In the genomic region with DNA sequence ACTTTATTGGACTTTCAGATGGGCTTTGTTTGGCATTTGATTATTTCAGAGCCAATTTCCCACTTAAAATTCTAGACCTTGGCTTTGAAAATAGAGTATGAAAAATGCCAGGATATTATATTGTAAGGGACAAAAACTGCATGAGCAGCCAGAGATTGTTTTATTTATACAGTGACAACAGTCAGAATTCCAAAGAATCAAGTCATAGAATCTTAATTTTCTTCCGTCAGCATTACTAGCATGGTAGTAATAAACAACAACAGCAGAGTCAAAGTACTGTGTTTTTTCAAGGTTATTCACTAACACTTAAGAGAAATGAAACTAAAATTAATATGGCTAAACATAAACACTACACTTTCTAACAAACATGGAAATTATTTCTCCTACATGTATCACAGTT, we compare ENCODE assay signal across 21 cellular contexts. TPM values are rescaled to one million over a fixed set of nuclear protein-coding genes. Genes with fewer than 3 reads are reported as not detected.
DNase-seq lines count a peak whose midpoint lies in the region; ATAC-seq and TF ChIP-seq lines count a peak whose summit lies in the region.
"Had no signal": no experiment of that assay in that cellular context is flagged by ENCODE, and none has a peak within 500 bp of the region (broad histone marks: within the 10 kb centered on the region; RNA-seq: fewer than 3 reads in every experiment).

No MANE protein-coding gene starts in this region.

- TF ChIP-seq CTCF in mucosa of descending colon (IDR thresholded peaks at IDR 0.05) (no peak), GM13976 (IDR thresholded peaks at IDR 0.05; ENCODE audit: borderline replicate concordance, control extremely low read depth, extremely low read depth, insufficient read depth, missing control alignments) (no peak), psoas muscle (IDR thresholded peaks at IDR 0.05) (no peak)

- ATAC-seq in activated T-cell treated with anti-CD3 and anti-CD28 coated beads, Interleukin-2, amount 50 U/mL, for 72 hours (replicated peaks in 1 of 2): no peak
- ATAC-seq in mucosa of descending colon (peak; percentile 59), psoas muscle (no peak)
- ATAC-seq: stimulated activated memory B cell treated with anti-CD40 and anti-IgM and Interleukin-4, amounts not matched to agents 10 μg/mL and 1 μg/mL and 100 μg/mL, for 72 hours; T-helper 17 cell; WTC11 had no signal

- WGBS in psoas muscle, 3 donors: 58 to 78% (median 72%) methylated on average over 1 of the region's 1 CpG

- no peaks in the 10 kb centered on the region for H3K9me3 Mint-ChIP-seq in activated T-cell treated with anti-CD3 and anti-CD28 coated beads, Interleukin-2, amount 50 U/mL, for 72 hours
- no peaks in the 10 kb centered on the region for H3K9me3 Mint-ChIP-seq in activated T-cell treated with anti-CD3 and anti-CD28 coated beads, Interleukin-2, amount 50 U/mL, for 24 hours
- peaks cover 2% of the 10 kb centered on the region for H3K9me3 Mint-ChIP-seq in activated naive CD4-positive, alpha-beta T cell treated with anti-CD3 and anti-CD28 coated beads for 36 hours
- H3K9me3 Mint-ChIP-seq: activated CD4-positive, alpha-beta memory T cell treated with anti-CD3 and anti-CD28 coated beads, Interleukin-2, amount 10 ng/mL, durations not matched to agents 7 days and 5 days; activated naive CD8-positive, alpha-beta T cell treated with anti-CD3 and anti-CD28 coated beads for 36 hours; CD4-positive, alpha-beta T cell had no signal

- no peaks in the 10 kb centered on the region for H3K9me3 ChIP-seq in mucosa of descending colon
- H3K9me3 ChIP-seq in psoas muscle: no peaks in the 10 kb centered on the region
- H3K9me3 ChIP-seq: pancreas had no signal

- intact Hi-C loops in mucosa of descending colon (cut with DNase I, micrococcal nuclease) (no loop called here), psoas muscle (cut with DNase I) (no loop called here)
- intact Hi-C loops in activated naive CD4-positive, alpha-beta T cell treated with anti-CD3 and anti-CD28 coated beads for 36 hours (cut with micrococcal nuclease): loop anchor here (1.0 kb wide), 1 partner anchor 8 kb away; no protein-coding TSS in a partner anchor

- H3K27ac ChIP-seq in psoas muscle: no peak overlapping the region
- H3K27ac ChIP-seq: cardiac muscle cell, left ventricle myocardium inferior, pancreas had no signal

- H3K4me1 ChIP-seq in mucosa of descending colon (ENCODE audit: low read depth): peaks cover 24% of the 10 kb centered on the region
- peaks cover 4% of the 10 kb centered on the region for H3K4me1 ChIP-seq in psoas muscle
- H3K4me1 ChIP-seq: pancreas had no signal

- no peaks in the 10 kb centered on the region for H3K36me3 ChIP-seq in mucosa of descending colon (ENCODE audit: low read depth)
- no peaks in the 10 kb centered on the region for H3K36me3 ChIP-seq in psoas muscle (ENCODE audit: insufficient read depth in 1 of 2, low read depth in 1 of 2)
- H3K36me3 ChIP-seq: cardiac muscle cell, left ventricle myocardium inferior, pancreas had no signal

- no peaks in the 10 kb centered on the region for H3K36me3 Mint-ChIP-seq in activated T-cell treated with anti-CD3 and anti-CD28 coated beads, Interleukin-2, amount 50 U/mL, for 72 hours (ENCODE audit: insufficient read depth in 2 of 2)
- H3K36me3 Mint-ChIP-seq in activated T-cell treated with anti-CD3 and anti-CD28 coated beads, Interleukin-2, amount 50 U/mL, for 24 hours (ENCODE audit: low read depth): no peaks in the 10 kb centered on the region
- peaks cover 2% of the 10 kb centered on the region for H3K36me3 Mint-ChIP-seq in activated naive CD4-positive, alpha-beta T cell treated with anti-CD3 and anti-CD28 coated beads for 36 hours (ENCODE audit: low read depth)
- H3K36me3 Mint-ChIP-seq: stimulated activated memory B cell treated with anti-CD40 and anti-IgM and Interleukin-4, amounts not matched to agents 10 μg/mL and 1 μg/mL and 100 μg/mL, for 72 hours; WTC11 had no signal

- peak overlapping the region; percentile 28 for H3K27ac Mint-ChIP-seq in activated T-cell treated with anti-CD3 and anti-CD28 coated beads, Interleukin-2, amount 50 U/mL, for 72 hours
- H3K27ac Mint-ChIP-seq in activated T-cell treated with anti-CD3 and anti-CD28 coated beads, Interleukin-2, amount 50 U/mL, for 24 hours: no peak overlapping the region
- H3K27ac Mint-ChIP-seq in activated naive CD4-positive, alpha-beta T cell treated with anti-CD3 and anti-CD28 coated beads for 36 hours: no peak overlapping the region
- H3K27ac Mint-ChIP-seq: activated CD4-positive, alpha-beta memory T cell treated with anti-CD3 and anti-CD28 coated beads, Interleukin-2, amount 10 ng/mL, durations not matched to agents 7 days and 5 days; activated naive CD8-positive, alpha-beta T cell treated with anti-CD3 and anti-CD28 coated beads for 36 hours; CD4-positive, alpha-beta T cell; stimulated activated memory B cell treated with anti-CD40 and anti-IgM and Interleukin-4, amounts not matched to agents 10 μg/mL and 1 μg/mL and 100 μg/mL, for 72 hours; T-helper 17 cell; WTC11 had no signal

- CTCF ChIA-PET in activated naive CD4-positive, alpha-beta T cell treated with anti-CD3 and anti-CD28 coated beads for 36 hours (lab: Charles Lee): interaction anchor here (0.6 to 1.2 kb wide), 3 partner anchors 46 to 210 kb away, joined by 3 to 4 read pairs (median 3); no protein-coding TSS in a partner anchor

- no peaks in the 10 kb centered on the region for H3K27me3 Mint-ChIP-seq in activated T-cell treated with anti-CD3 and anti-CD28 coated beads, Interleukin-2, amount 50 U/mL, for 72 hours (ENCODE audit: low read depth)
- H3K27me3 Mint-ChIP-seq in activated T-cell treated with anti-CD3 and anti-CD28 coated beads, Interleukin-2, amount 50 U/mL, for 24 hours: no peaks in the 10 kb centered on the region
- H3K27me3 Mint-ChIP-seq in activated naive CD4-positive, alpha-beta T cell treated with anti-CD3 and anti-CD28 coated beads for 36 hours (ENCODE audit: low read depth): no peaks in the 10 kb centered on the region
- H3K27me3 Mint-ChIP-seq: activated CD4-positive, alpha-beta memory T cell treated with anti-CD3 and anti-CD28 coated beads, Interleukin-2, amount 10 ng/mL, durations not matched to agents 7 days and 5 days; activated naive CD8-positive, alpha-beta T cell treated with anti-CD3 and anti-CD28 coated beads for 36 hours; CD4-positive, alpha-beta T cell; stimulated activated memory B cell treated with anti-CD40 and anti-IgM and Interleukin-4, amounts not matched to agents 10 μg/mL and 1 μg/mL and 100 μg/mL, for 72 hours; T-helper 17 cell had no signal

- H3K4me3 ChIP-seq in mucosa of descending colon (no peak overlapping the region), psoas muscle (no peak overlapping the region)
- H3K4me3 ChIP-seq: cardiac muscle cell, left ventricle myocardium inferior, pancreas had no signal

- no peaks in the 10 kb centered on the region for H3K27me3 ChIP-seq in psoas muscle (ENCODE audit: insufficient read depth in 3 of 3, low read length in 2 of 3)
- H3K27me3 ChIP-seq: cardiac muscle cell, pancreas had no signal

- H3K4me1 Mint-ChIP-seq in activated T-cell treated with anti-CD3 and anti-CD28 coated beads, Interleukin-2, amount 50 U/mL, for 72 hours (ENCODE audit: low read depth): peaks cover 81% of the 10 kb centered on the region
- peaks cover 80% of the 10 kb centered on the region for H3K4me1 Mint-ChIP-seq in activated T-cell treated with anti-CD3 and anti-CD28 coated beads, Interleukin-2, amount 50 U/mL, for 24 hours (ENCODE audit: low read depth)
- H3K4me1 Mint-ChIP-seq in activated naive CD4-positive, alpha-beta T cell treated with anti-CD3 and anti-CD28 coated beads for 36 hours (ENCODE audit: low read depth): peaks cover 76% of the 10 kb centered on the region
- H3K4me1 Mint-ChIP-seq: stimulated activated memory B cell treated with anti-CD40 and anti-IgM and Interleukin-4, amounts not matched to agents 10 μg/mL and 1 μg/mL and 100 μg/mL, for 72 hours; WTC11 had no signal

- in situ Hi-C loops in GM13976 (cut with MboI; ENCODE audit: low sequenced_read_pairs, unreplicated experiment): no loop called here

- DNase-seq in activated T-cell treated with anti-CD3 and anti-CD28 coated beads, Interleukin-2, amount 50 U/mL, for 72 hours: no peak
- DNase-seq in activated T-cell treated with anti-CD3 and anti-CD28 coated beads, Interleukin-2, amount 50 U/mL, for 24 hours: no peak
- DNase-seq in dedifferentiated amniotic fluid mesenchymal stem cell (ENCODE audit: extremely low spot score) (peak; percentile 66), mucosa of descending colon (no peak), GM13976 (ENCODE audit: low spot score) (no peak), psoas muscle (no peak)
- no peak for DNase-seq in stimulated activated CD4-positive, alpha-beta T cell treated with anti-CD3 and anti-CD28 coated beads, Interleukin-4, amount 100 ng/mL, for 4 hours
- no peak for DNase-seq in activated naive CD4-positive, alpha-beta T cell treated with anti-CD3 and anti-CD28 coated beads for 36 hours
- DNase-seq: activated CD4-positive, alpha-beta memory T cell treated with anti-CD3 and anti-CD28 coated beads, Interleukin-2, amount 10 ng/mL, durations not matched to agents 7 days and 5 days; activated naive CD8-positive, alpha-beta T cell treated with anti-CD3 and anti-CD28 coated beads for 36 hours; CD4-positive, alpha-beta T cell; DND-41; effector CD8-positive, alpha-beta T cell; left ventricle myocardium inferior; NCI-H1417 treated with DMSO at 0.1 percent for 48 hours; NCI-H2227 treated with DMSO at 0.1 percent for 48 hours; pancreas; T-helper 17 cell had no signal

- no peak overlapping the region for H3K4me3 Mint-ChIP-seq in activated T-cell treated with anti-CD3 and anti-CD28 coated beads, Interleukin-2, amount 50 U/mL, for 72 hours
- no peak overlapping the region for H3K4me3 Mint-ChIP-seq in activated T-cell treated with anti-CD3 and anti-CD28 coated beads, Interleukin-2, amount 50 U/mL, for 24 hours
- no peak overlapping the region for H3K4me3 Mint-ChIP-seq in activated naive CD4-positive, alpha-beta T cell treated with anti-CD3 and anti-CD28 coated beads for 36 hours
- H3K4me3 Mint-ChIP-seq: activated CD4-positive, alpha-beta memory T cell treated with anti-CD3 and anti-CD28 coated beads, Interleukin-2, amount 10 ng/mL, durations not matched to agents 7 days and 5 days; activated naive CD8-positive, alpha-beta T cell treated with anti-CD3 and anti-CD28 coated beads for 36 hours; CD4-positive, alpha-beta T cell; stimulated activated memory B cell treated with anti-CD40 and anti-IgM and Interleukin-4, amounts not matched to agents 10 μg/mL and 1 μg/mL and 100 μg/mL, for 72 hours; T-helper 17 cell; WTC11 had no signal

RNA-seq across cellular contexts. Expression of a gene that starts 52.2 kb away (rescaled TPM):
- total RNA-seq in activated T-cell treated with anti-CD3 and anti-CD28 coated beads, Interleukin-2, amount 50 U/mL, for 72 hours: 10 to 100 TPM; 40.0 to 47.5 TPM
- 10 to 100 TPM; 35.1 to 53.7 (median 46.5) TPM for total RNA-seq in mucosa of descending colon
- total RNA-seq in activated naive CD4-positive, alpha-beta T cell treated with anti-CD3 and anti-CD28 coated beads for 36 hours: 10 to 100 TPM; 44.3 to 51.4 TPM
- 1 to 10 TPM; 2.5 to 6.0 (median 3.2) TPM for total RNA-seq in psoas muscle
- polyA plus RNA-seq in psoas muscle: 1 to 10 TPM; 1.2 to 9.8 (median 4.3) TPM

Comparison
In these comparisons a context has a peak if more than half of its experiments do, and no peak if none do; other contexts are left out.
1. RNA of a gene that starts 52.2 kb away (total RNA-seq): 44.3 to 51.4 TPM in activated naive CD4-positive, alpha-beta T cell treated with anti-CD3 and anti-CD28 coated beads for 36 hours, 40.0 to 47.5 TPM in activated T-cell treated with anti-CD3 and anti-CD28 coated beads, Interleukin-2, amount 50 U/mL, for 72 hours and 35.1 to 53.7 TPM in mucosa of descending colon; 2.5 to 6.0 TPM in psoas muscle; every median in the first group is over 4 times any median in the second.